Comparison of ENCODE assay signal across 28 cellular contexts in the genomic region with DNA sequence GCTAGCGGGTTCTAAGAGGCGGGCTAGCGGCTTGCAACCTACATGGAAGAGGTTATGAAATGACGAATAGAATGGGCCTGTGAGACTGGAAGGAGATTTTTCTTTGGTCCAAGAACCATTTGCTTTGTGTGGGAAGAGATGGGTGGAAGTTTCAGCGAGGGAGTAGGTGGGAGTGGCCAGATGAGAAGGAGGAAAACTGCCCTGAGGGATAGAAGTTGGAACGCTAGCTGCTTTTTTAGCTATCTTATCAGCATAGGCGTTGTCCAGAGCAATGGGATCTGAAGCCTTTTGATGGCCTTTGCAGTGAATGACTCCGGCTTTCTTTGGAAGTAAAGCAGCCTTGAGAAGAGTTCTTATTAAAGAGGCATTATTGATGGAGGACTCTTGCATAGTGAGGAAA.
"Had no signal": no experiment of that assay in that cellular context is flagged by ENCODE, and none has a peak within 500 bp of the region (broad histone marks: within the 10 kb centered on the region; RNA-seq: fewer than 3 reads in every experiment).

No MANE protein-coding gene starts in this region.

- ATAC-seq: left lobe of liver; natural killer cell; psoas muscle; sciatic nerve; stimulated activated naive B cell treated with anti-CD40 and anti-IgM and Interleukin-4, amounts not matched to agents 10 μg/mL and 1 μg/mL and 100 μg/mL, for 72 hours; stimulated activated naive CD8-positive, alpha-beta T cell treated with anti-CD3 and anti-CD28 coated beads, Interleukin-15, Interleukin-2, amounts not matched to agents 100 U/mL and 50 U/mL, for 24 hours had no signal

- H3K27ac ChIP-seq: hepatocyte, neural progenitor cell, neutrophil, parathyroid adenoma, psoas muscle, stomach, suprapubic skin, vagina had no signal

- H3K9me3 Mint-ChIP-seq: mesothelial cell of epicardium; naive B cell; natural killer cell; nephron progenitor cell; neural progenitor cell; stimulated activated naive B cell treated with anti-CD40 and anti-IgM and Interleukin-4, amounts not matched to agents 10 μg/mL and 1 μg/mL and 100 μg/mL, for 72 hours had no signal

- H3K27me3 ChIP-seq: hepatocyte, neural progenitor cell, neutrophil, stomach, suprapubic skin, tibial nerve, upper lobe of left lung, vagina had no signal

- H3K36me3 ChIP-seq: neural progenitor cell, neutrophil, stomach, suprapubic skin, tibial nerve, upper lobe of left lung, vagina had no signal

- H3K27ac Mint-ChIP-seq: mesothelial cell of epicardium; naive B cell; natural killer cell; nephron progenitor cell; neural progenitor cell; stimulated activated naive B cell treated with anti-CD40 and anti-IgM and Interleukin-4, amounts not matched to agents 10 μg/mL and 1 μg/mL and 100 μg/mL, for 72 hours had no signal

- H3K9me3 ChIP-seq: neutrophil, psoas muscle, stomach, suprapubic skin, tibial nerve, upper lobe of left lung, vagina had no signal

- H3K36me3 Mint-ChIP-seq: mesothelial cell of epicardium; naive B cell; natural killer cell; neural progenitor cell; stimulated activated naive B cell treated with anti-CD40 and anti-IgM and Interleukin-4, amounts not matched to agents 10 μg/mL and 1 μg/mL and 100 μg/mL, for 72 hours had no signal

- H3K4me3 ChIP-seq: hepatocyte, lung, neural progenitor cell, psoas muscle, skin epidermis, stomach, suprapubic skin, tibial nerve, upper lobe of left lung, vagina had no signal

- DNase-seq: head of caudate nucleus; islet precursor cell; mesendoderm; naive B cell; natural killer cell; nephron progenitor cell; occipital lobe; psoas muscle; stimulated activated CD4-positive, alpha-beta T cell treated with anti-CD3 and anti-CD28 coated beads, Interleukin-12 subunit alpha, Interleukin-12 subunit beta, amount 100 ng/mL, for 4 hours; stimulated activated CD4-positive, alpha-beta T cell treated with anti-CD3 and anti-CD28 coated beads, Interleukin-15, amount 100 ng/mL, for 24 hours; stimulated activated CD4-positive, alpha-beta T cell treated with anti-CD3 and anti-CD28 coated beads, Interleukin-2, amount 100 ng/mL, for 24 hours; stimulated activated CD4-positive, alpha-beta T cell treated with anti-CD3 and anti-CD28 coated beads, Interleukin-4, amount 100 ng/mL, for 1 hour; stimulated activated naive B cell treated with anti-CD40 and anti-IgM and Interleukin-4, amounts not matched to agents 10 μg/mL and 1 μg/mL and 100 μg/mL, for 72 hours; stimulated activated naive CD8-positive, alpha-beta T cell treated with anti-CD3 and anti-CD28 coated beads, Interleukin-15, Interleukin-2, amounts not matched to agents 100 U/mL and 50 U/mL, for 24 hours; stomach; upper lobe of left lung had no signal

- H3K27me3 Mint-ChIP-seq: naive B cell; stimulated activated naive B cell treated with anti-CD40 and anti-IgM and Interleukin-4, amounts not matched to agents 10 μg/mL and 1 μg/mL and 100 μg/mL, for 72 hours had no signal

- H3K4me3 Mint-ChIP-seq: mesothelial cell of epicardium; naive B cell; natural killer cell; nephron progenitor cell; neural progenitor cell; stimulated activated naive B cell treated with anti-CD40 and anti-IgM and Interleukin-4, amounts not matched to agents 10 μg/mL and 1 μg/mL and 100 μg/mL, for 72 hours had no signal

- H3K4me1 Mint-ChIP-seq: naive B cell; natural killer cell; stimulated activated naive B cell treated with anti-CD40 and anti-IgM and Interleukin-4, amounts not matched to agents 10 μg/mL and 1 μg/mL and 100 μg/mL, for 72 hours had no signal
